1 cellular context compared by ENCODE assay signal in the genomic region with DNA sequence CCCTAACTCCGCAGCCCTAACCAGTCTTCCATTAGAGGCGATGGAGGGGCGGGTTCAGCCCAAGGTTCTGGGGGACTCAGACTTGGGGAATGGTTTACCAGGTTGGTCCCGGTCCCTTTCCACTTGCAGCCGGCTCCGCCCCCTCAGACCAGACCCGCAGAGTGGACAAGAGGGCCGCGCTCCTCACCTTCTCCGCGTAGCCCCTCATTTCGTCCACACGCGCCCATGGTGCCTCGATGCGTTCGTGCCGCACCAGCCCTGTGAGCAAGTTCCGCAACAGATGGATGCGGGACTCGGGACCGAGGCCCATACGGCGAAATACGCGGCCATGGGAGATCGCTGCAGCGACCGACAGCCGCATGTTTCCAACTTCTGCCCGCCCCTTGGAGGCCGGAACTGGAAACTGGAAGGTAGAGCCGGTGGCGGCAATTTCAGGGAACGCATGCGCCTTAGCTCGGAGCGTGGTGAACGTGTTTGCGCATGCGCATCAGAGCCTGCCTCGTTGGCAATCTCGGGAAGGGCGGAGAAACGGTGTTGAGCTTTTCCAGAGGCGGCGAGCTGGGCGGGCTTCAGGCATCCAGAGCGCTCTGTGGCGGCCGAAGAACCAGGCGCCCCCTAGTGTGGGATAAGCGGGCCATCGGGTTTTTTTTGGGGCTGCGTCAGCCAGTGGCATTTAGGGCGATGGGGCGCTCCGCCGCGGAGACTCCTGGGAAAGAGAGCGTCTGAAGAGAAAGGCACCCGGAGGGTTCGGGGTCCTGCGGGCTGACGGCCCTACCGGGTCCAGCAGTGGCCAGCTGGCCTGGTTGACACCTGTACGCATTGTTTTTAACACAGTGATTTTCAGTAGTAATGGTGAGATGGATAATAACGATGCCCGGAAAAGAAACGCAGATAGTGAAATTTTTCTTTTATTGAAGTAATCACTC.
A peak's percentile ranks its signal among the peaks of the same experiment; 100 is the strongest.
TF ChIP-seq lines count a peak whose summit lies in the region.

Gene MRPL17 (minus strand): TSS at position 405 of the 926 bp plus-strand sequence. CDS start 44 bp downstream, at position 361.

TF ChIP-seq in K562, 482 proteins besides CTCF, POLR2A, EP300 and RAD21 (continued from another document and continues in another):
- peak; percentile 47 for TF ChIP-seq PRDM10 (IDR thresholded peaks at IDR 0.05; ENCODE audit: partially characterized antibody)
- TF ChIP-seq, protein P1, sequence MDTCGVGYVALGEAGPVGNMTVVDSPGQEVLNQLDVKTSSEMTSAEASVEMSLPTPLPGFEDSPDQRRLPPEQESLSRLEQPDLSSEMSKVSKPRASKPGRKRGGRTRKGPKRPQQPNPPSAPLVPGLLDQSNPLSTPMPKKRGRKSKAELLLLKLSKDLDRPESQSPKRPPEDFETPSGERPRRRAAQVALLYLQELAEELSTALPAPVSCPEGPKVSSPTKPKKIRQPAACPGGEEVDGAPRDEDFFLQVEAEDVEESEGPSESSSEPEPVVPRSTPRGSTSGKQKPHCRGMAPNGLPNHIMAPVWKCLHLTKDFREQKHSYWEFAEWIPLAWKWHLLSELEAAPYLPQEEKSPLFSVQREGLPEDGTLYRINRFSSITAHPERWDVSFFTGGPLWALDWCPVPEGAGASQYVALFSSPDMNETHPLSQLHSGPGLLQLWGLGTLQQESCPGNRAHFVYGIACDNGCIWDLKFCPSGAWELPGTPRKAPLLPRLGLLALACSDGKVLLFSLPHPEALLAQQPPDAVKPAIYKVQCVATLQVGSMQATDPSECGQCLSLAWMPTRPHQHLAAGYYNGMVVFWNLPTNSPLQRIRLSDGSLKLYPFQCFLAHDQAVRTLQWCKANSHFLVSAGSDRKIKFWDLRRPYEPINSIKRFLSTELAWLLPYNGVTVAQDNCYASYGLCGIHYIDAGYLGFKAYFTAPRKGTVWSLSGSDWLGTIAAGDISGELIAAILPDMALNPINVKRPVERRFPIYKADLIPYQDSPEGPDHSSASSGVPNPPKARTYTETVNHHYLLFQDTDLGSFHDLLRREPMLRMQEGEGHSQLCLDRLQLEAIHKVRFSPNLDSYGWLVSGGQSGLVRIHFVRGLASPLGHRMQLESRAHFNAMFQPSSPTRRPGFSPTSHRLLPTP (IDR thresholded peaks at IDR 0.05; ENCODE audit: borderline replicate concordance, extremely low read depth, insufficient read length) = no peak
- peak; percentile 85 for TF ChIP-seq TBP (optimal IDR thresholded peaks at IDR 0.05; ENCODE audit: low read depth, low read length)
- TF ChIP-seq POLR2H (tag; IDR thresholded peaks at IDR 0.05; ENCODE audit: low read depth) = peak; percentile 81
- TF ChIP-seq CTCFL (IDR thresholded peaks at IDR 0.05; ENCODE audit: borderline replicate concordance, insufficient read depth, low read depth, low read length, poor library complexity, severe bottlenecking) = peak; percentile 95
- no peak for TF ChIP-seq ADNP (tag; IDR thresholded peaks at IDR 0.05)
- peak; percentile 67; the same call in 1 of the 2 replicates for TF ChIP-seq ZNF263 (CRISPR knock-in tag; IDR thresholded peaks at IDR 0.05; ENCODE audit: borderline replicate concordance)
- peak; percentile 69 for TF ChIP-seq SOX6 (IDR thresholded peaks at IDR 0.05)
- TF ChIP-seq ZNF431 (CRISPR knock-in tag; IDR thresholded peaks at IDR 0.05) = peak; percentile 73; the same call in 1 of the 2 replicates
- peak; percentile 89; the same call in 1 of the 2 replicates for TF ChIP-seq SREBF2 (CRISPR knock-in tag; IDR thresholded peaks at IDR 0.05)
- TF ChIP-seq ZFPM2 (CRISPR knock-in tag; IDR thresholded peaks at IDR 0.05) = no peak
- 0 out of 2 replicates have a peak, but pooled peaks have one; percentile 30 for TF ChIP-seq ARID3A (IDR thresholded peaks at IDR 0.05; ENCODE audit: borderline replicate concordance, low read depth, low read length)
- TF ChIP-seq TCFL5 (CRISPR knock-in tag; conservative IDR thresholded peaks at IDR 0.05) = no peak
- TF ChIP-seq L3MBTL2 (IDR thresholded peaks at IDR 0.05) = peak; percentile 94
- TF ChIP-seq, protein P2, sequence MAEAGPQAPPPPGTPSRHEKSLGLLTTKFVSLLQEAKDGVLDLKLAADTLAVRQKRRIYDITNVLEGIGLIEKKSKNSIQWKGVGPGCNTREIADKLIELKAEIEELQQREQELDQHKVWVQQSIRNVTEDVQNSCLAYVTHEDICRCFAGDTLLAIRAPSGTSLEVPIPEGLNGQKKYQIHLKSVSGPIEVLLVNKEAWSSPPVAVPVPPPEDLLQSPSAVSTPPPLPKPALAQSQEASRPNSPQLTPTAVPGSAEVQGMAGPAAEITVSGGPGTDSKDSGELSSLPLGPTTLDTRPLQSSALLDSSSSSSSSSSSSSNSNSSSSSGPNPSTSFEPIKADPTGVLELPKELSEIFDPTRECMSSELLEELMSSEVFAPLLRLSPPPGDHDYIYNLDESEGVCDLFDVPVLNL (CRISPR knock-in tag; IDR thresholded peaks at IDR 0.05; ENCODE audit: low read depth) = no peak; the same call in 1 of the 2 replicates
- TF ChIP-seq ZKSCAN8 (CRISPR knock-in tag; IDR thresholded peaks at IDR 0.05) = no peak
- 0 out of 2 replicates have a peak, but pooled peaks have one; percentile 30 for TF ChIP-seq KLF1 (tag; IDR thresholded peaks at IDR 0.05)
- TF ChIP-seq NBN (IDR thresholded peaks at IDR 0.05; ENCODE audit: low read depth) = peak; percentile 10; the same call in 1 of the 2 replicates
- TF ChIP-seq KHSRP (IDR thresholded peaks at IDR 0.05) = no peak
- no peak for TF ChIP-seq PHTF2 (CRISPR knock-in tag; IDR thresholded peaks at IDR 0.05)
- TF ChIP-seq FIP1L1 (IDR thresholded peaks at IDR 0.05; ENCODE audit: low read depth, low read length, poor library complexity, severe bottlenecking) = peak; percentile 77
- TF ChIP-seq, protein P3, sequence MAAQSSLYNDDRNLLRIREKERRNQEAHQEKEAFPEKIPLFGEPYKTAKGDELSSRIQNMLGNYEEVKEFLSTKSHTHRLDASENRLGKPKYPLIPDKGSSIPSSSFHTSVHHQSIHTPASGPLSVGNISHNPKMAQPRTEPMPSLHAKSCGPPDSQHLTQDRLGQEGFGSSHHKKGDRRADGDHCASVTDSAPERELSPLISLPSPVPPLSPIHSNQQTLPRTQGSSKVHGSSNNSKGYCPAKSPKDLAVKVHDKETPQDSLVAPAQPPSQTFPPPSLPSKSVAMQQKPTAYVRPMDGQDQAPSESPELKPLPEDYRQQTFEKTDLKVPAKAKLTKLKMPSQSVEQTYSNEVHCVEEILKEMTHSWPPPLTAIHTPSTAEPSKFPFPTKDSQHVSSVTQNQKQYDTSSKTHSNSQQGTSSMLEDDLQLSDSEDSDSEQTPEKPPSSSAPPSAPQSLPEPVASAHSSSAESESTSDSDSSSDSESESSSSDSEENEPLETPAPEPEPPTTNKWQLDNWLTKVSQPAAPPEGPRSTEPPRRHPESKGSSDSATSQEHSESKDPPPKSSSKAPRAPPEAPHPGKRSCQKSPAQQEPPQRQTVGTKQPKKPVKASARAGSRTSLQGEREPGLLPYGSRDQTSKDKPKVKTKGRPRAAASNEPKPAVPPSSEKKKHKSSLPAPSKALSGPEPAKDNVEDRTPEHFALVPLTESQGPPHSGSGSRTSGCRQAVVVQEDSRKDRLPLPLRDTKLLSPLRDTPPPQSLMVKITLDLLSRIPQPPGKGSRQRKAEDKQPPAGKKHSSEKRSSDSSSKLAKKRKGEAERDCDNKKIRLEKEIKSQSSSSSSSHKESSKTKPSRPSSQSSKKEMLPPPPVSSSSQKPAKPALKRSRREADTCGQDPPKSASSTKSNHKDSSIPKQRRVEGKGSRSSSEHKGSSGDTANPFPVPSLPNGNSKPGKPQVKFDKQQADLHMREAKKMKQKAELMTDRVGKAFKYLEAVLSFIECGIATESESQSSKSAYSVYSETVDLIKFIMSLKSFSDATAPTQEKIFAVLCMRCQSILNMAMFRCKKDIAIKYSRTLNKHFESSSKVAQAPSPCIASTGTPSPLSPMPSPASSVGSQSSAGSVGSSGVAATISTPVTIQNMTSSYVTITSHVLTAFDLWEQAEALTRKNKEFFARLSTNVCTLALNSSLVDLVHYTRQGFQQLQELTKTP (IDR thresholded peaks at IDR 0.05; ENCODE audit: low read depth in 1 of 2, partially characterized antibody in 2 of 2) = peak; percentile 34 to 42
- TF ChIP-seq ATF4 (CRISPR knock-in tag; IDR thresholded peaks at IDR 0.05) = peak; percentile 58; the same call in 1 of the 2 replicates
- TF ChIP-seq HMBOX1 (IDR thresholded peaks at IDR 0.05) = peak; percentile 5; the same call in 1 of the 2 replicates
- TF ChIP-seq ZZZ3 (IDR thresholded peaks at IDR 0.05) = peak; percentile 75
- TF ChIP-seq MED1 (CRISPR knock-in tag; IDR thresholded peaks at IDR 0.05; ENCODE audit: borderline replicate concordance) = 0 out of 2 replicates have a peak, but pooled peaks have one; percentile 87
- peak; percentile 59 for TF ChIP-seq HNRNPLL (IDR thresholded peaks at IDR 0.05; ENCODE audit: low read depth, low read length, poor library complexity, severe bottlenecking)
- 0 out of 2 replicates have a peak, but pooled peaks have one; percentile 17 for TF ChIP-seq MITF (IDR thresholded peaks at IDR 0.05)
